ENCODE assay signal across 8 cellular contexts in genomic region chr2:225282858-225283693, GRCh38.
DNase-seq lines count a peak whose midpoint lies in the region; ATAC-seq, FAIRE-seq and TF ChIP-seq lines count a peak whose summit lies in the region.

No MANE protein-coding gene starts in this region.

- H3K4me1 ChIP-seq in kidney (ENCODE audit: control insufficient read depth in 1 of 2, insufficient read depth in 1 of 2, low read depth in 1 of 2, low read length in 2 of 2) (no peaks in the 10 kb centered on the region), aorta (ENCODE audit: control insufficient read depth in 1 of 2, insufficient read depth in 2 of 2, low read length in 2 of 2) (no peaks in the 10 kb centered on the region)

- no peaks in the 10 kb centered on the region for H3K27me3 Mint-ChIP-seq in activated CD8-positive, alpha-beta T cell treated with anti-CD3 and anti-CD28 coated beads, Interleukin-2, amount 10 ng/mL, durations not matched to agents 7 days and 5 days (ENCODE audit: low read depth)
- peaks cover 7% of the 10 kb centered on the region for H3K27me3 Mint-ChIP-seq in activated T-helper 1 cell treated with anti-CD3 and anti-CD28 coated beads, Interleukin-12 subunit alpha, Interleukin-12 subunit beta, Interleukin-2, Interleukin-4 antibody, amounts not matched to agents 30 ng/mL and 10 ng/mL and 1 ng/mL, durations not matched to agents 14 hours and 24 hours and 36 hours (ENCODE audit: insufficient read depth)

- H3K36me3 Mint-ChIP-seq in activated CD8-positive, alpha-beta T cell treated with anti-CD3 and anti-CD28 coated beads, Interleukin-2, amount 10 ng/mL, durations not matched to agents 7 days and 5 days (ENCODE audit: low read depth), result no peaks in the 10 kb centered on the region
- no peaks in the 10 kb centered on the region for H3K36me3 Mint-ChIP-seq in activated T-helper 1 cell treated with anti-CD3 and anti-CD28 coated beads, Interleukin-12 subunit alpha, Interleukin-12 subunit beta, Interleukin-2, Interleukin-4 antibody, amounts not matched to agents 30 ng/mL and 10 ng/mL and 1 ng/mL, durations not matched to agents 14 hours and 24 hours and 36 hours (ENCODE audit: low read depth)

- no peak overlapping the region for H3K9ac ChIP-seq in kidney (ENCODE audit: low read length in 2 of 2)

- no peaks in the 10 kb centered on the region for H3K9me3 Mint-ChIP-seq in activated CD8-positive, alpha-beta T cell treated with anti-CD3 and anti-CD28 coated beads, Interleukin-2, amount 10 ng/mL, durations not matched to agents 7 days and 5 days (ENCODE audit: insufficient read depth)
- H3K9me3 Mint-ChIP-seq in activated T-helper 1 cell treated with anti-CD3 and anti-CD28 coated beads, Interleukin-12 subunit alpha, Interleukin-12 subunit beta, Interleukin-2, Interleukin-4 antibody, amounts not matched to agents 30 ng/mL and 10 ng/mL and 1 ng/mL, durations not matched to agents 14 hours and 24 hours and 36 hours, result no peaks in the 10 kb centered on the region

- ATAC-seq in GM18868 (IDR thresholded peaks at IDR 0.05; ENCODE audit: unreplicated experiment), result peak; percentile 91
- peak; percentile 74 for ATAC-seq in HG02970 (IDR thresholded peaks at IDR 0.05; ENCODE audit: low FRiP score, unreplicated experiment)
- ATAC-seq in activated CD8-positive, alpha-beta T cell treated with anti-CD3 and anti-CD28 coated beads, Interleukin-2, amount 10 ng/mL, durations not matched to agents 7 days and 5 days, result peak; percentile 67
- peak; percentile 38 for ATAC-seq in aorta (ENCODE audit: low FRiP score)

- H3K27me3 ChIP-seq in aorta (ENCODE audit: control insufficient read depth in 1 of 2, insufficient read depth in 2 of 2, low read length in 1 of 2), result no peaks in the 10 kb centered on the region

- H3K36me3 ChIP-seq in kidney (ENCODE audit: control insufficient read depth in 1 of 2, insufficient read depth in 2 of 2, low read length in 2 of 2) (no peaks in the 10 kb centered on the region), aorta (ENCODE audit: control insufficient read depth in 1 of 2, insufficient read depth in 2 of 2, low read length in 1 of 2) (no peaks in the 10 kb centered on the region)

- H3K4me1 Mint-ChIP-seq in activated CD8-positive, alpha-beta T cell treated with anti-CD3 and anti-CD28 coated beads, Interleukin-2, amount 10 ng/mL, durations not matched to agents 7 days and 5 days (ENCODE audit: low read depth), result no peaks in the 10 kb centered on the region
- no peaks in the 10 kb centered on the region for H3K4me1 Mint-ChIP-seq in activated T-helper 1 cell treated with anti-CD3 and anti-CD28 coated beads, Interleukin-12 subunit alpha, Interleukin-12 subunit beta, Interleukin-2, Interleukin-4 antibody, amounts not matched to agents 30 ng/mL and 10 ng/mL and 1 ng/mL, durations not matched to agents 14 hours and 24 hours and 36 hours (ENCODE audit: low read depth)

- H3K4me3 ChIP-seq in kidney (ENCODE audit: low read length in 2 of 2), result no peak overlapping the region
- no peak overlapping the region for H3K4me3 ChIP-seq in aorta (ENCODE audit: low read length in 2 of 2)

- no peaks in the 10 kb centered on the region for H3K9me3 ChIP-seq in kidney (ENCODE audit: control insufficient read depth in 1 of 2, low read length in 2 of 2)
- H3K9me3 ChIP-seq in aorta (ENCODE audit: control insufficient read depth, low read length), result no peaks in the 10 kb centered on the region

- H3K4me3 Mint-ChIP-seq in activated CD8-positive, alpha-beta T cell treated with anti-CD3 and anti-CD28 coated beads, Interleukin-2, amount 10 ng/mL, durations not matched to agents 7 days and 5 days, result no peak overlapping the region
- H3K4me3 Mint-ChIP-seq in activated T-helper 1 cell treated with anti-CD3 and anti-CD28 coated beads, Interleukin-12 subunit alpha, Interleukin-12 subunit beta, Interleukin-2, Interleukin-4 antibody, amounts not matched to agents 30 ng/mL and 10 ng/mL and 1 ng/mL, durations not matched to agents 14 hours and 24 hours and 36 hours, result no peak overlapping the region

- POLR2A ChIA-PET in activated CD8-positive, alpha-beta T cell treated with anti-CD3 and anti-CD28 coated beads, Interleukin-2, amount 10 ng/mL, durations not matched to agents 7 days and 5 days (lab: Charles Lee), result no interaction called here

- DNase-seq in D721Med (ENCODE audit: insufficient read length, low spot score), result no peak
- peak; percentile 62 to 64 for DNase-seq in NCI-H2081 (lab: John Stamatoyannopoulos, UW)
- peak; percentile 45 for DNase-seq in activated CD8-positive, alpha-beta T cell treated with anti-CD3 and anti-CD28 coated beads, Interleukin-2, amount 10 ng/mL, durations not matched to agents 7 days and 5 days
- no peak for DNase-seq in kidney
- no peak for DNase-seq in aorta
- no peak for DNase-seq in activated T-helper 1 cell treated with anti-CD3 and anti-CD28 coated beads, Interleukin-12 subunit alpha, Interleukin-12 subunit beta, Interleukin-2, Interleukin-4 antibody, amounts not matched to agents 30 ng/mL and 10 ng/mL and 1 ng/mL, durations not matched to agents 14 hours and 24 hours and 36 hours (ENCODE audit: low spot score)

- intact Hi-C loops in kidney (cut with DNase I) (loop anchor here (10.0 kb wide), 1 partner anchor 372 kb away; no protein-coding TSS in a partner anchor), aorta (cut with DNase I) (loop anchor here in 1 of 2 donors (5.0 kb wide), 1 partner anchor 379 kb away; no protein-coding TSS in a partner anchor)
- intact Hi-C loops in activated T-helper 1 cell treated with anti-CD3 and anti-CD28 coated beads, Interleukin-12 subunit alpha, Interleukin-12 subunit beta, Interleukin-2, Interleukin-4 antibody, amounts not matched to agents 30 ng/mL and 10 ng/mL and 1 ng/mL, durations not matched to agents 14 hours and 24 hours and 36 hours (cut with micrococcal nuclease), result loop anchor here (1.0 to 5.0 kb wide), 2 partner anchors 151 to 377 kb away; no protein-coding TSS in a partner anchor

- CTCF ChIA-PET in activated CD8-positive, alpha-beta T cell treated with anti-CD3 and anti-CD28 coated beads, Interleukin-2, amount 10 ng/mL, durations not matched to agents 7 days and 5 days (lab: Charles Lee), result interaction anchor here (0.6 to 5.0 kb wide), 11 partner anchors 12 to 382 kb away, joined by 3 to 28 read pairs (median 3); no protein-coding TSS in a partner anchor

- TF ChIP-seq CTCF in D721Med (IDR thresholded peaks at IDR 0.05; ENCODE audit: insufficient read depth, missing control alignments), result peak; percentile 65
- TF ChIP-seq CTCF in kidney (IDR thresholded peaks at IDR 0.05; ENCODE audit: borderline replicate concordance, extremely low read depth, insufficient read depth), result peak; percentile 57

- no peak overlapping the region for H3K27ac Mint-ChIP-seq in activated CD8-positive, alpha-beta T cell treated with anti-CD3 and anti-CD28 coated beads, Interleukin-2, amount 10 ng/mL, durations not matched to agents 7 days and 5 days
- H3K27ac Mint-ChIP-seq in activated T-helper 1 cell treated with anti-CD3 and anti-CD28 coated beads, Interleukin-12 subunit alpha, Interleukin-12 subunit beta, Interleukin-2, Interleukin-4 antibody, amounts not matched to agents 30 ng/mL and 10 ng/mL and 1 ng/mL, durations not matched to agents 14 hours and 24 hours and 36 hours, result no peak overlapping the region

- WGBS in aorta, 2 donors, result 37 to 45% methylated on average over 4 of the region's 4 CpGs

- H3K27ac ChIP-seq in kidney (ENCODE audit: low read depth in 2 of 2, low read length in 2 of 2) (no peak overlapping the region), aorta (ENCODE audit: low read depth in 1 of 2, low read length in 2 of 2) (no peak overlapping the region)

- FAIRE-seq in D721Med (lab: Jason Lieb, UNC) (peak; percentile 88), kidney (lab: Jason Lieb, UNC) (no peak)

Comparison
In these comparisons a context has a peak if more than half of its experiments do, and no peak if none do; other contexts are left out.
1. DNase-seq: peak in NCI-H2081 (2 of 2) and activated CD8-positive, alpha-beta T cell treated with anti-CD3 and anti-CD28 coated beads, Interleukin-2, amount 10 ng/mL, durations not matched to agents 7 days and 5 days (single experiment); none in D721Med (single experiment), kidney (single experiment), aorta (0 of 2) and activated T-helper 1 cell treated with anti-CD3 and anti-CD28 coated beads, Interleukin-12 subunit alpha, Interleukin-12 subunit beta, Interleukin-2, Interleukin-4 antibody, amounts not matched to agents 30 ng/mL and 10 ng/mL and 1 ng/mL, durations not matched to agents 14 hours and 24 hours and 36 hours (single experiment).
2. ATAC-seq: peak in every context shown above with its lines; median percentile 91 in GM18868; 74 in HG02970; 67 in activated CD8-positive, alpha-beta T cell treated with anti-CD3 and anti-CD28 coated beads, Interleukin-2, amount 10 ng/mL, durations not matched to agents 7 days and 5 days; 38 in aorta.